In the genomic region with DNA sequence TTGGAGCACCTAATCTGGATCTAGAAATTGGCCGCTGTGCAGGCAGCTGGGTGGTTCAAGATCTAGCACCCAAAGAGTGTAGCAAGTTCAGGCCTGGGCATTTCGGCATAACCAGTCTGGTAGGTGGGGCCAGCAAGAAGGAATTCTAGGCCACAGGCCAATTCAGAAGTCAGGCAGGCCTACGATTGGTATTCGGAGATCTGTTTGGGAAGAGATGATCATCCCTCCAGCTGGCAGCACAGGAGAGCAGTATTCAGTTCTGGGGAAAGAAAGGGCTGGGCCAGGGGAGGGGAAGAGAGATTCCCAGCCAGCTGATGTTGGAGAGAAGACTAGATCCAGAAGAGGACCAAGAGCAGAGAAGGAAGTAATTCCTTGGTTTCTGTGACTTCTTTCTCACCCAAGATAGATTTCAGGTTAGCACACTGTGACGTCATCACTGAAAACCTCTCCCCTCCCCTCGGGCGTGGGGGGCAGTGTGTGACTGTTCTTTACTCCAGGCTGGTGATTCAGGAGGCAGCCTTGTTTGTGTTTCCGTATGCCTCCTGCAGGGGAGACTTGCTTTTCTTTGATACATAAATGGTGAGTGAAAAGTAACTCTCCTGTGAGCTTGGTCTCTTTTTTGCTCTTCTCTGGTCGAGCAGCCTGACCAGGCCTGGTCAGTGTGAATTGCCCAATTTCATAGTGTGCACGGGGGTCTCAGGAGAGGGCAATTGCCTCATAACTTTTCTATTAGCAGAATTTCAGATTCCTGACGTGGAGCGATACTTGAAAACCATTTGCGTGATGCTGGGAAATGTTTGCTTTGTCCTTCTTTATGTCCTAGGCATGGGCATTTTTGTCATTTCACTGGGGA, we compare ENCODE assay signal across 10 cellular contexts.
A peak's percentile ranks its signal among the peaks of the same experiment; 100 is the strongest.
DNase-seq lines count a peak whose midpoint lies in the region; ATAC-seq and TF ChIP-seq lines count a peak whose summit lies in the region.
"Had no signal": no experiment of that assay in that cellular context is flagged by ENCODE, and none has a peak within 500 bp of the region (broad histone marks: within the 10 kb centered on the region; RNA-seq: fewer than 3 reads in every experiment).

No MANE protein-coding gene starts in this region.

- TF ChIP-seq POLR2A in spleen (IDR thresholded peaks at IDR 0.05), result no peak

- 63 to 72% (median 68%) methylated on average over 13 of the region's 13 CpGs for WGBS in spleen, 5 donors

- ATAC-seq in mucosa of descending colon (peak; percentile 42), HG03469 (IDR thresholded peaks at IDR 0.05; ENCODE audit: unreplicated experiment) (no peak), HG02973 (IDR thresholded peaks at IDR 0.05; ENCODE audit: unreplicated experiment) (no peak)

- H3K4me3 ChIP-seq in mucosa of descending colon (no peak overlapping the region), spleen (no peak overlapping the region)

- no peaks in the 10 kb centered on the region for H3K27me3 ChIP-seq in spleen (replicated peaks in 1 of 7)

- H3K4me1 ChIP-seq in mucosa of descending colon (ENCODE audit: low read depth) (peaks cover 12% of the 10 kb centered on the region), spleen (peaks cover 0 to 53% (median 9%) of the 10 kb centered on the region in 6 donors)

- H3K9me3 ChIP-seq in mucosa of descending colon, result no peaks in the 10 kb centered on the region
- H3K9me3 ChIP-seq in spleen, result no peaks in the 10 kb centered on the region

- intact Hi-C loops in mucosa of descending colon (cut with DNase I, micrococcal nuclease) (no loop called here), spleen (cut with DNase I; ENCODE audit: low total_unique reads) (no loop called here)

- H3K27ac ChIP-seq in spleen, result peak overlapping the region in 4 of 8 donors; percentile 3 to 34 (median 18)

- TF ChIP-seq CTCF in mucosa of descending colon (IDR thresholded peaks at IDR 0.05) (no peak), spleen (IDR thresholded peaks at IDR 0.05 in 8 of 11, conservative IDR thresholded peaks at IDR 0.05 in 3 of 11) (no peak)

- H3K36me3 ChIP-seq in mucosa of descending colon (ENCODE audit: low read depth) (no peaks in the 10 kb centered on the region), spleen (no peaks in the 10 kb centered on the region)

- DNase-seq in AG08396 (ENCODE audit: low spot score), result peak; percentile 81
- peak; percentile 90 for DNase-seq in NCI-H1694 treated with DMSO at 0.1 percent for 48 hours (lab: John Stamatoyannopoulos, UW)
- peak; percentile 29 for DNase-seq in epidermal melanocyte (ENCODE audit: insufficient read length, low spot score)
- no peak for DNase-seq in mucosa of descending colon
- DNase-seq in spleen, result no peak
- no peak for DNase-seq in NCI-H510A treated with DMSO at 0.1 percent for 48 hours (lab: John Stamatoyannopoulos, UW)
- DNase-seq: DND-41, NCI-H1092 had no signal

Comparison
In these comparisons a context has a peak if more than half of its experiments do, and no peak if none do; other contexts are left out.
1. DNase-seq: peak in AG08396 (single experiment), NCI-H1694 treated with DMSO at 0.1 percent for 48 hours (single experiment) and epidermal melanocyte (single experiment); none in mucosa of descending colon (0 of 3), spleen (single experiment) and NCI-H510A treated with DMSO at 0.1 percent for 48 hours (single experiment).